In the genomic region with DNA sequence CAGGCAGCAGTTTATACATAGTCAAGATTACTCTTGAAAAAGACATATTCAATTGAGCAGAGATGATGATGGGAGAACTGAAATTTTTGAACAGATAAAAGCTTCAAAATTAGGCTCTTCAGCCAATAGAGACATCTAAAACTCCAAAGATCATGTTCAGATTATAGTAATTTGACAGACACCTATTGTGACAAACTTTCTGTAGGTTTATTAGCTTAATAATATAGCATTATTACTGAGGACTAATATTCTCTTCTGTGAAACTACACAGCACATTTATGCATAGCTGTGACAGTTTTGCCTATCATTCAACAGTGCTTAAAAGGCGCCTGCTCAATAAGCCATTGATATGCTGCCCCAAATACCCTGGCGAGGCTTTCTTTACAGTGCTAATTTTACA, we compare ENCODE assay signal across 25 cellular contexts.
"Had no signal": no experiment of that assay in that cellular context is flagged by ENCODE, and none has a peak within 500 bp of the region (broad histone marks: within the 10 kb centered on the region; RNA-seq: fewer than 3 reads in every experiment).

No MANE protein-coding gene starts in this region.

- H3K4me3 ChIP-seq: colonic mucosa, coronary artery, dorsolateral prefrontal cortex, esophagus muscularis mucosa, esophagus squamous epithelium, gastrocnemius medialis, gastroesophageal sphincter, heart left ventricle, heart right ventricle had no signal

- H3K27ac Mint-ChIP-seq: dendritic cell treated with granulocyte-macrophage colony-stimulating factor and Interleukin-4, amounts not matched to agents 40 ng/mL and 50 ng/mL, for 4 days; effector memory CD8-positive, alpha-beta T cell; endodermal cell had no signal

- H3K36me3 ChIP-seq: colonic mucosa, esophagus muscularis mucosa, esophagus squamous epithelium, gastrocnemius medialis, gastroesophageal sphincter, heart left ventricle, heart right ventricle had no signal

- ATAC-seq: effector memory CD8-positive, alpha-beta T cell; esophagus mucosa; foreskin keratinocyte; gastrocnemius medialis; gastroesophageal sphincter; heart left ventricle had no signal

- H3K9me3 Mint-ChIP-seq: dendritic cell treated with granulocyte-macrophage colony-stimulating factor and Interleukin-4, amounts not matched to agents 40 ng/mL and 50 ng/mL, for 4 days; effector memory CD8-positive, alpha-beta T cell; endodermal cell had no signal

- H3K27ac ChIP-seq: colonic mucosa, coronary artery, dorsolateral prefrontal cortex, epithelial cell of prostate, esophagus muscularis mucosa, esophagus squamous epithelium, foreskin keratinocyte, gastrocnemius medialis, gastroesophageal sphincter, heart left ventricle, heart right ventricle had no signal

- H3K4me1 ChIP-seq: colonic mucosa, esophagus muscularis mucosa, esophagus squamous epithelium, foreskin keratinocyte, gastrocnemius medialis, gastroesophageal sphincter, heart left ventricle had no signal

- H3K4me3 Mint-ChIP-seq: dendritic cell treated with granulocyte-macrophage colony-stimulating factor and Interleukin-4, amounts not matched to agents 40 ng/mL and 50 ng/mL, for 4 days; effector memory CD8-positive, alpha-beta T cell; endodermal cell had no signal

- H3K9me3 ChIP-seq: colonic mucosa, esophagus muscularis mucosa, esophagus squamous epithelium, gastrocnemius medialis, gastroesophageal sphincter had no signal

- DNase-seq: colonic mucosa; cortex of kidney; dermis blood vessel endothelial cell; dorsolateral prefrontal cortex; effector CD4-positive, alpha-beta T cell; effector CD8-positive, alpha-beta T cell; effector memory CD4-positive, alpha-beta T cell; effector memory CD8-positive, alpha-beta T cell; endodermal cell; erythroblast; esophagus squamous epithelium; foreskin fibroblast; foreskin keratinocyte; foreskin melanocyte; gastrocnemius medialis; glutamatergic neuron; head of caudate nucleus; heart left ventricle; heart right ventricle had no signal

- H3K27me3 ChIP-seq: colonic mucosa, dorsolateral prefrontal cortex, esophagus muscularis mucosa, esophagus squamous epithelium, foreskin keratinocyte, gastrocnemius medialis, gastroesophageal sphincter, heart left ventricle, heart right ventricle had no signal

- H3K27me3 Mint-ChIP-seq: dendritic cell treated with granulocyte-macrophage colony-stimulating factor and Interleukin-4, amounts not matched to agents 40 ng/mL and 50 ng/mL, for 4 days had no signal
